In the genomic region with DNA sequence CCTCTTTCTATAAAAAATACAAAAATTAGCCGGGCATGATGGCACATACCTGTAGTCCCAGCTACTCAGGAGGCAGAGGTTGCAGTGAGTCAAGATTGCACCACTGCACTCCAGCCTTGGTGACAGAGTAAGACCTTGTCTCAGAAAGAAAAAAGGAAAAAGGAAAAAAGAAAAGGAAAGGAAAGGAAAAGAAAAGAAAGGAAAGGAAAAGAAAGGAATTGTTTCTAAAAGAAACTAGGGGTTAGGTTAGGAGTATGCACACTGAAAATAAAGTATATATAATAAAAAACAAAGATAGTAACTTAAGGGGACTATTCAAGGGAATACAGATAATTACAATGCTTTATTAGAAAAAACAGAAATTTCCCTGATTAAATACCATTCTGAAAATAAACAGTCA, we compare ENCODE assay signal across 24 cellular contexts.
"Had no signal": no experiment of that assay in that cellular context is flagged by ENCODE, and none has a peak within 500 bp of the region (broad histone marks: within the 10 kb centered on the region; RNA-seq: fewer than 3 reads in every experiment).

No MANE protein-coding gene starts in this region.

- H3K36me3 Mint-ChIP-seq: activated CD4-positive, alpha-beta memory T cell treated with anti-CD3 and anti-CD28 coated beads for 36 hours; activated naive CD8-positive, alpha-beta T cell; T-cell had no signal

- H3K36me3 ChIP-seq: breast epithelium had no signal

- H3K9me3 ChIP-seq: breast epithelium had no signal

- H3K4me3 ChIP-seq: breast epithelium, PC-9 had no signal

- H3K27ac ChIP-seq: breast epithelium, PC-9, VCaP had no signal

- FAIRE-seq: TTC549 had no signal

- ATAC-seq: activated T-helper 17 cell treated with anti-CD3 and anti-CD28 coated beads, Interleukin-2, amount 50 U/mL, for 72 hours; T-cell had no signal

- H3K4me3 Mint-ChIP-seq: activated CD4-positive, alpha-beta memory T cell treated with anti-CD3 and anti-CD28 coated beads for 36 hours; activated CD4-positive, alpha-beta T cell treated with anti-CD3 and anti-CD28 coated beads, Interleukin-2, amount 10 ng/mL, durations not matched to agents 7 days and 5 days; activated naive CD4-positive, alpha-beta T cell treated with anti-CD3 and anti-CD28 coated beads for 36 hours; activated naive CD8-positive, alpha-beta T cell; activated T-helper 17 cell treated with anti-CD3 and anti-CD28 coated beads, Interleukin-2, amount 50 U/mL, for 72 hours; T-cell had no signal

- H3K4me1 Mint-ChIP-seq: activated CD4-positive, alpha-beta T cell treated with anti-CD3 and anti-CD28 coated beads, Interleukin-2, amount 10 ng/mL, durations not matched to agents 7 days and 5 days; activated T-helper 17 cell treated with anti-CD3 and anti-CD28 coated beads, Interleukin-2, amount 50 U/mL, for 72 hours had no signal

- H3K9me3 Mint-ChIP-seq: activated CD4-positive, alpha-beta memory T cell treated with anti-CD3 and anti-CD28 coated beads for 36 hours; activated CD4-positive, alpha-beta T cell treated with anti-CD3 and anti-CD28 coated beads, Interleukin-2, amount 10 ng/mL, durations not matched to agents 7 days and 5 days; activated naive CD4-positive, alpha-beta T cell treated with anti-CD3 and anti-CD28 coated beads for 36 hours; activated T-helper 17 cell treated with anti-CD3 and anti-CD28 coated beads, Interleukin-2, amount 50 U/mL, for 72 hours; T-cell had no signal

- H3K4me1 ChIP-seq: breast epithelium had no signal

- H3K4me2 ChIP-seq: PC-9 had no signal

- H3K27ac Mint-ChIP-seq: activated CD4-positive, alpha-beta memory T cell treated with anti-CD3 and anti-CD28 coated beads for 36 hours; activated CD4-positive, alpha-beta T cell treated with anti-CD3 and anti-CD28 coated beads, Interleukin-2, amount 10 ng/mL, durations not matched to agents 7 days and 5 days; activated naive CD4-positive, alpha-beta T cell treated with anti-CD3 and anti-CD28 coated beads for 36 hours; activated naive CD8-positive, alpha-beta T cell; activated T-helper 17 cell treated with anti-CD3 and anti-CD28 coated beads, Interleukin-2, amount 50 U/mL, for 72 hours had no signal

- H3K27me3 ChIP-seq: breast epithelium had no signal

- DNase-seq: activated CD4-positive, alpha-beta memory T cell treated with anti-CD3 and anti-CD28 coated beads for 36 hours; activated CD4-positive, alpha-beta T cell treated with anti-CD3 and anti-CD28 coated beads, Interleukin-2, amount 10 ng/mL, durations not matched to agents 7 days and 5 days; activated CD4-positive, CD25-positive, alpha-beta regulatory T cell; activated gamma-delta T cell; activated naive CD4-positive, alpha-beta T cell treated with anti-CD3 and anti-CD28 coated beads for 36 hours; activated T-cell treated with anti-CD3 and anti-CD28 coated beads for 4 hours; activated T-cell treated with anti-CD3 and anti-CD28 coated beads, Interleukin-2, amount 50 U/mL, for 48 hours; amygdala; caudate nucleus; NCI-H1048; NCI-H146; NCI-H187 treated with DMSO at 0.1 percent for 48 hours; NCI-H2081 treated with DMSO at 0.1 percent for 48 hours; NCI-H446; PC-9; SIG-M5; T-cell; T-helper 2 cell; T1000 had no signal
